In the genomic region with DNA sequence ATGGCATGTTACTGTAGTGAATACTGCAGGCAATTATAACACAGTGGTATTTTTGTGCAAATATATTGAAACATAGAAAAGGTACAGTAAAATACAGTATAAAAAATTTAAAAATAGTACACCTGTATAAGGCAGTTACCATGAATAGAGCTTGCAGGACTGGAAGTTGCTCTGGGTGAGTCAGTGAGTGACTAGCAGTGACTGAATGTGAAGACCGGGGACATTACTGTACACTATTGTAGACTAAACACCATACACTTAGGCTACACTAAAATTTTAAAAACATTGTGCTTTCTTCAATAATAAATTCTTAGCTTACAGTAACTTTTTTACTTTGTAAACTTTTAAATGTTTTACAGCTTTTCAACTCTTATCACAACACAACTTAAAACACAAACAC, we compare ENCODE assay signal across 16 cellular contexts.
A peak's percentile ranks its signal among the peaks of the same experiment; 100 is the strongest.
DNase-seq lines count a peak whose midpoint lies in the region; ATAC-seq and TF ChIP-seq lines count a peak whose summit lies in the region.
"Had no signal": no experiment of that assay in that cellular context is flagged by ENCODE, and none has a peak within 500 bp of the region (broad histone marks: within the 10 kb centered on the region; RNA-seq: fewer than 3 reads in every experiment).

No MANE protein-coding gene starts in this region.

- peaks cover 24% of the 10 kb centered on the region for H3K4me1 Mint-ChIP-seq in mesothelial cell of epicardium
- H3K4me1 Mint-ChIP-seq: CD4-positive, alpha-beta memory T cell had no signal

- H3K36me3 ChIP-seq in Karpas-422 (ENCODE audit: insufficient read depth, low read length) (peaks cover 33% of the 10 kb centered on the region), OCI-LY1 (ENCODE audit: insufficient read depth, low read length) (no peaks in the 10 kb centered on the region)

- H2AFZ ChIP-seq in Karpas-422 (ENCODE audit: low read length) (no peak overlapping the region), OCI-LY1 (ENCODE audit: low read length) (no peak overlapping the region)
- H2AFZ ChIP-seq: GM23248 had no signal

- H3K79me2 ChIP-seq in Karpas-422 (ENCODE audit: low read length) (no peaks in the 10 kb centered on the region), OCI-LY1 (ENCODE audit: insufficient read depth, low read length) (no peaks in the 10 kb centered on the region)

- H3K4me1 ChIP-seq in Karpas-422 (ENCODE audit: low read length) (peaks cover 57% of the 10 kb centered on the region), OCI-LY1 (ENCODE audit: insufficient read depth, low read length, severe bottlenecking) (peaks cover 42% of the 10 kb centered on the region)

- TF ChIP-seq CTCF in OCI-LY1 (IDR thresholded peaks at IDR 0.05; ENCODE audit: low read length): no peak
- TF ChIP-seq CTCF in epithelial cell of esophagus (IDR thresholded peaks at IDR 0.05; ENCODE audit: insufficient read depth, low read depth, low read length, missing control alignments): no peak
- no peak for TF ChIP-seq CTCF in mesothelial cell of epicardium (IDR thresholded peaks at IDR 0.05; ENCODE audit: unreplicated experiment)

- no peak overlapping the region for H3K4me3 Mint-ChIP-seq in mesothelial cell of epicardium
- H3K4me3 Mint-ChIP-seq: CD4-positive, alpha-beta memory T cell had no signal

- no peaks in the 10 kb centered on the region for H4K20me1 ChIP-seq in Karpas-422 (ENCODE audit: insufficient read depth, low read depth, low read length)
- H4K20me1 ChIP-seq in OCI-LY1 (ENCODE audit: insufficient read depth, low read length): no peaks in the 10 kb centered on the region

- H3K4me3 ChIP-seq in Karpas-422 (ENCODE audit: low read length) (no peak overlapping the region), OCI-LY1 (ENCODE audit: low read depth, low read length, poor library complexity, severe bottlenecking) (no peak overlapping the region), epithelial cell of esophagus (ENCODE audit: low read length) (no peak overlapping the region)
- H3K4me3 ChIP-seq: GM23248 had no signal

- no peaks in the 10 kb centered on the region for H3K27me3 Mint-ChIP-seq in mesothelial cell of epicardium (ENCODE audit: low read depth)

- H3K9me3 Mint-ChIP-seq in mesothelial cell of epicardium: peaks cover 5% of the 10 kb centered on the region

- H3K27ac ChIP-seq in Karpas-422 (ENCODE audit: low read length): peak overlapping the region; percentile 98
- H3K27ac ChIP-seq in OCI-LY1 (ENCODE audit: low read depth, low read length, poor library complexity, severe bottlenecking): peak overlapping the region; percentile 46
- H3K27ac ChIP-seq: GM23248 had no signal

- DNase-seq in Karpas-422 (no peak), epithelial cell of esophagus (ENCODE audit: low read depth) (peak; percentile 55), mesothelial cell of epicardium (ENCODE audit: low spot score in 2 of 2, unreplicated experiment in 2 of 2) (no peak)
- DNase-seq: C1 segment of cervical spinal cord; Calu3; CD4-positive, alpha-beta memory T cell; COR-L47; DMS53; DMS79 treated with DMSO at 0.1 percent for 48 hours; GF-D8; GM23248; H7; HCEC 1CT had no signal

- ATAC-seq in GM21360 (IDR thresholded peaks at IDR 0.05; ENCODE audit: unreplicated experiment): no peak
- no peak for ATAC-seq in HG03460 (IDR thresholded peaks at IDR 0.05; ENCODE audit: unreplicated experiment)

- no peak overlapping the region for H3K27ac Mint-ChIP-seq in mesothelial cell of epicardium
- H3K27ac Mint-ChIP-seq: CD4-positive, alpha-beta memory T cell had no signal

- H3K27me3 ChIP-seq in Karpas-422 (ENCODE audit: low read length) (no peaks in the 10 kb centered on the region), OCI-LY1 (ENCODE audit: insufficient read depth, low read length) (no peaks in the 10 kb centered on the region)

- H3K9ac ChIP-seq in Karpas-422 (ENCODE audit: low read length): no peak overlapping the region
- no peak overlapping the region for H3K9ac ChIP-seq in OCI-LY1 (ENCODE audit: low read length)
- H3K9ac ChIP-seq: GM23248 had no signal

- H3K9me3 ChIP-seq in Karpas-422 (ENCODE audit: low read length) (no peaks in the 10 kb centered on the region; the same call in 1 of the 2 replicates), OCI-LY1 (ENCODE audit: low read length) (no peaks in the 10 kb centered on the region)

- H3K4me2 ChIP-seq in Karpas-422 (ENCODE audit: low read depth, low read length, poor library complexity, severe bottlenecking) (no peak overlapping the region), OCI-LY1 (ENCODE audit: low read length) (no peak overlapping the region)

- no peaks in the 10 kb centered on the region for H3F3A ChIP-seq in OCI-LY1 (ENCODE audit: insufficient read depth, low read length)

- H3K9me2 ChIP-seq in Karpas-422 (replicated peaks; ENCODE audit: insufficient read depth, low read length): no peaks in the 10 kb centered on the region
- no peaks in the 10 kb centered on the region for H3K9me2 ChIP-seq in OCI-LY1 (ENCODE audit: low read depth, low read length)

- H3K36me3 Mint-ChIP-seq in mesothelial cell of epicardium: no peaks in the 10 kb centered on the region
- H3K36me3 Mint-ChIP-seq: CD4-positive, alpha-beta memory T cell had no signal
